ENCODE assay signal across 30 cellular contexts in the genomic region with DNA sequence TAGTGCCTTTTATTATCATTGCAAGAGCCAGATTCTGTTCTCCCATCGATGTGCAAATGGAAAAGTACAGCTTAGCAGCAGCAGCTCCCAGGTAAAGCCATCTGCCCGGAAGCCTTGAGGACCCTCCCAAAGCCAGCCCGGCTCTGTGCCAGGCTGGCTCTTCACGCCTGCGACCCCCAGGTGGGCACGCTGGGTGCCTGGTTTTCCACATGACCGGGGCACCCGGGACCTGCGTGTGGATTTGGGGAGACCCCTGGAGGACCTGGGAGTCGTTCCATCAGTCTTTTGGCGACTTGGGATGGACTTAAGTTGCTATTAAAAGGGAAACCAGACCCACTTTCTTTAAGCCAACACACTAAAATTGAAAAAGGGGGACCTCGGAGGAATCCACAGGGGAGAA.
"Had no signal": no experiment of that assay in that cellular context is flagged by ENCODE, and none has a peak within 500 bp of the region (broad histone marks: within the 10 kb centered on the region; RNA-seq: fewer than 3 reads in every experiment).

No MANE protein-coding gene starts in this region.

- H3K9me3 ChIP-seq: ascending aorta, breast epithelium, MG63, Peyer's patch, SJSA1, SK-N-SH had no signal

- H3K4me1 ChIP-seq: ascending aorta, breast epithelium, Peyer's patch, SJSA1 had no signal

- H3K4me2 ChIP-seq: SK-N-SH had no signal

- H3K4me1 Mint-ChIP-seq: activated CD4-positive, alpha-beta T cell treated with anti-CD3 and anti-CD28 coated beads, Interleukin-2, amount 10 ng/mL, durations not matched to agents 24 days and 14 days; activated naive CD8-positive, alpha-beta T cell treated with anti-CD3 and anti-CD28 coated beads, Interleukin-2, amount 10 ng/mL, durations not matched to agents 7 days and 5 days; activated T-helper 17 cell treated with anti-CD3 and anti-CD28 coated beads, Interleukin-2, amount 50 U/mL, for 72 hours had no signal

- H3K4me3 Mint-ChIP-seq: activated CD4-positive, alpha-beta T cell treated with anti-CD3 and anti-CD28 coated beads, Interleukin-2, amount 10 ng/mL, durations not matched to agents 24 days and 14 days; activated CD8-positive, alpha-beta T cell treated with anti-CD3 and anti-CD28 coated beads for 36 hours; activated naive CD8-positive, alpha-beta T cell treated with anti-CD3 and anti-CD28 coated beads, Interleukin-2, amount 10 ng/mL, durations not matched to agents 7 days and 5 days; activated T-cell treated with anti-CD3 and anti-CD28 coated beads, Interleukin-2, amount 50 U/mL, for 72 hours; activated T-helper 17 cell treated with anti-CD3 and anti-CD28 coated beads, Interleukin-2, amount 50 U/mL, for 72 hours; T-helper 1 cell treated with Interleukin-12 subunit alpha and Interleukin-12 subunit beta and Interleukin-4 antibody, amounts not matched to agents 30 μg/mL and 1 μg/mL, for 36 hours; T-helper 2 cell treated with Interferon-gamma antibody and Interleukin-4, amounts not matched to agents 5 μg/mL and 100 μg/mL, for 36 hours had no signal

- H3K4me3 ChIP-seq: ascending aorta, breast epithelium, MG63, Peyer's patch, SJSA1 had no signal

- H3K27me3 Mint-ChIP-seq: activated CD4-positive, alpha-beta T cell treated with anti-CD3 and anti-CD28 coated beads, Interleukin-2, amount 10 ng/mL, durations not matched to agents 24 days and 14 days; activated CD8-positive, alpha-beta T cell treated with anti-CD3 and anti-CD28 coated beads for 36 hours; activated naive CD8-positive, alpha-beta T cell treated with anti-CD3 and anti-CD28 coated beads, Interleukin-2, amount 10 ng/mL, durations not matched to agents 7 days and 5 days; activated T-helper 17 cell treated with anti-CD3 and anti-CD28 coated beads, Interleukin-2, amount 50 U/mL, for 72 hours had no signal

- H3K9me2 ChIP-seq: SK-N-SH had no signal

- H3K36me3 ChIP-seq: ascending aorta, breast epithelium, MG63, Peyer's patch, SJSA1 had no signal

- H3K9ac ChIP-seq: SK-N-SH had no signal

- H3K9me3 Mint-ChIP-seq: activated CD4-positive, alpha-beta T cell treated with anti-CD3 and anti-CD28 coated beads, Interleukin-2, amount 10 ng/mL, durations not matched to agents 24 days and 14 days; activated CD8-positive, alpha-beta T cell treated with anti-CD3 and anti-CD28 coated beads for 36 hours; activated T-helper 17 cell treated with anti-CD3 and anti-CD28 coated beads, Interleukin-2, amount 50 U/mL, for 72 hours; T-helper 1 cell treated with Interleukin-12 subunit alpha and Interleukin-12 subunit beta and Interleukin-4 antibody, amounts not matched to agents 30 μg/mL and 1 μg/mL, for 36 hours; T-helper 2 cell treated with Interferon-gamma antibody and Interleukin-4, amounts not matched to agents 5 μg/mL and 100 μg/mL, for 36 hours had no signal

- H3K27me3 ChIP-seq: ascending aorta, breast epithelium, MG63, Peyer's patch, SJSA1 had no signal

- DNase-seq: activated CD4-positive, alpha-beta T cell treated with anti-CD3 and anti-CD28 coated beads, Interleukin-2, amount 10 ng/mL, durations not matched to agents 24 days and 14 days; activated CD4-positive, alpha-beta T cell treated with anti-CD3 and anti-CD28 coated beads, Interleukin-2, amount 50 U/mL, for 4 hours; activated CD8-positive, alpha-beta T cell treated with anti-CD3 and anti-CD28 coated beads for 36 hours; activated effector memory CD4-positive, alpha-beta T cell treated with anti-CD3 and anti-CD28 coated beads, Interleukin-2, amount 50 U/mL, for 16 hours; activated naive CD4-positive, alpha-beta T cell; activated naive CD4-positive, alpha-beta T cell treated with anti-CD3 and anti-CD28 coated beads, Interleukin-2, amount 50 U/mL, for 16 hours; activated naive CD8-positive, alpha-beta T cell treated with anti-CD3 and anti-CD28 coated beads, Interleukin-2, amount 10 ng/mL, durations not matched to agents 7 days and 5 days; activated T-cell treated with anti-CD3 and anti-CD28 coated beads, Interleukin-2, amount 50 U/mL, for 1 hour; activated T-cell treated with anti-CD3 and anti-CD28 coated beads, Interleukin-2, amount 50 U/mL, for 72 hours; Kasumi-1; KG1; MG63; NCI-H1048; NCI-H146; NCI-H187; NCI-H2081 treated with DMSO at 0.1 percent for 48 hours; NCI-H345; NCI-H524 treated with DMSO at 0.1 percent for 48 hours; NK-92 treated with Interleukin-12 subunit alpha and Interleukin-12 subunit beta, amount 100 ng/mL, for 24 hours; PC-3; Peyer's patch; RPMI8226; SHP77 treated with DMSO at 0.1 percent for 48 hours; SK-N-SH had no signal

- H3K27ac Mint-ChIP-seq: activated CD4-positive, alpha-beta T cell treated with anti-CD3 and anti-CD28 coated beads, Interleukin-2, amount 10 ng/mL, durations not matched to agents 24 days and 14 days; activated CD8-positive, alpha-beta T cell treated with anti-CD3 and anti-CD28 coated beads for 36 hours; activated naive CD8-positive, alpha-beta T cell treated with anti-CD3 and anti-CD28 coated beads, Interleukin-2, amount 10 ng/mL, durations not matched to agents 7 days and 5 days; activated T-cell treated with anti-CD3 and anti-CD28 coated beads, Interleukin-2, amount 50 U/mL, for 72 hours; T-helper 1 cell treated with Interleukin-12 subunit alpha and Interleukin-12 subunit beta and Interleukin-4 antibody, amounts not matched to agents 30 μg/mL and 1 μg/mL, for 36 hours; T-helper 2 cell treated with Interferon-gamma antibody and Interleukin-4, amounts not matched to agents 5 μg/mL and 100 μg/mL, for 36 hours had no signal

- H3K27ac ChIP-seq: ascending aorta, breast epithelium, Peyer's patch, SJSA1 had no signal
